8 cellular contexts compared by ENCODE assay signal in genomic region chr9:37592108-37592951, GRCh38. TPM values are rescaled to one million over a fixed set of nuclear protein-coding genes. Genes with fewer than 3 reads are reported as not detected.
DNase-seq lines count a peak whose midpoint lies in the region; ATAC-seq and TF ChIP-seq lines count a peak whose summit lies in the region.

Gene TOMM5 (minus strand): TSS chr9:37592597. CDS start chr9:37592532, 65 bp downstream.

- H3K36me3 ChIP-seq in skeletal muscle tissue (ENCODE audit: control insufficient read depth in 3 of 3, insufficient read depth in 3 of 3, low read length in 3 of 3): peaks cover 2 to 17% (median 14%) of the 10 kb centered on the region in 3 donors

- no peak for TF ChIP-seq CTCF in VCaP (conservative IDR thresholded peaks at IDR 0.05)

- peak within 1 kb of the TSS; percentile 93 to 97 (median 96) for H3K9ac ChIP-seq in skeletal muscle tissue (ENCODE audit: low read depth in 1 of 3, low read length in 3 of 3)

- in situ Hi-C loops in ACHN (cut with HindIII; ENCODE audit: low pct_ligation_motif_present, low pct_unique_long_range_greater_than_20kb, low sequenced_read_pairs) (no loop called here), T47D (cut with HindIII; ENCODE audit: low pct_unique_long_range_greater_than_20kb, low sequenced_read_pairs) (no loop called here)

- peaks cover 12 to 33% (median 13%) of the 10 kb centered on the region in 3 donors for H3K4me1 ChIP-seq in skeletal muscle tissue (ENCODE audit: control insufficient read depth in 3 of 3, insufficient read depth in 3 of 3, low read length in 3 of 3)

- peak; percentile 87 for DNase-seq in ACHN
- DNase-seq in NCI-H2196 (lab: John Stamatoyannopoulos, UW; ENCODE audit: unreplicated experiment): peak; percentile 83
- peak; percentile 24 to 90 for DNase-seq in T47D (ENCODE audit: low read depth in 1 of 2, low spot score in 1 of 2)

- H3K27ac ChIP-seq in VCaP: peak within 1 kb of the TSS; percentile 85
- H3K27ac ChIP-seq in skeletal muscle tissue (ENCODE audit: low read depth, low read length): peak within 1 kb of the TSS; percentile 77

- H3K4me3 ChIP-seq in iPS-18c (ENCODE audit: insufficient read depth, low read depth, low read length) (peak within 1 kb of the TSS; percentile 85), skeletal muscle tissue (ENCODE audit: low read length in 3 of 3) (peak within 1 kb of the TSS; percentile 98 to 100 (median 99))

- H3K9me3 ChIP-seq in iPS-18c (ENCODE audit: control insufficient read depth, insufficient read depth, low read length): no peaks in the 10 kb centered on the region
- no peaks in the 10 kb centered on the region for H3K9me3 ChIP-seq in skeletal muscle tissue (ENCODE audit: control insufficient read depth in 3 of 3, low read length in 3 of 3)

- peaks cover 0 to 5% (median 0%) of the 10 kb centered on the region in 3 donors for H3K27me3 ChIP-seq in skeletal muscle tissue (ENCODE audit: control insufficient read depth in 3 of 3, insufficient read depth in 3 of 3, low read length in 3 of 3)

- ATAC-seq in GM18873 (IDR thresholded peaks at IDR 0.05; ENCODE audit: low FRiP score, unreplicated experiment) (peak; percentile 75), HG03135 (IDR thresholded peaks at IDR 0.05; ENCODE audit: unreplicated experiment) (peak; percentile 89)

RNA-seq across cellular contexts. Expression of gene TOMM5, which starts in this region (rescaled TPM):
- total RNA-seq in skeletal muscle tissue: 72.0 TPM

Comparison
In these comparisons a context has a peak if more than half of its experiments do, and no peak if none do; other contexts are left out.
1. Peak in every context shown above with its lines: DNase-seq, ATAC-seq, H3K4me3 ChIP-seq and H3K27ac ChIP-seq.